39 cellular contexts compared by ENCODE assay signal in genomic region chr16:54158986-54159385, GRCh38.
"Had no signal": no experiment of that assay in that cellular context is flagged by ENCODE, and none has a peak within 500 bp of the region (broad histone marks: within the 10 kb centered on the region; RNA-seq: fewer than 3 reads in every experiment).

No MANE protein-coding gene starts in this region.

- FAIRE-seq: astrocyte, bronchial epithelial cell had no signal

- H3K36me3 ChIP-seq: adrenal gland, ascending aorta, brain microvascular endothelial cell, breast epithelium, cardiac muscle cell had no signal

- H3K27ac Mint-ChIP-seq: activated naive CD4-positive, alpha-beta T cell treated with anti-CD3 and anti-CD28 coated beads for 36 hours; activated naive CD4-positive, alpha-beta T cell treated with anti-CD3 and anti-CD28 coated beads, Interleukin-2, amount 10 ng/mL, durations not matched to agents 7 days and 5 days; activated naive CD4-positive, alpha-beta T cell treated with anti-CD3 and anti-CD28 coated beads, Interleukin-2, amount 50 U/mL, for 24 hours; activated naive CD4-positive, alpha-beta T cell treated with anti-CD3 and anti-CD28 coated beads, Interleukin-2, amount 50 U/mL, for 72 hours; activated naive CD8-positive, alpha-beta T cell; activated naive CD8-positive, alpha-beta T cell treated with anti-CD3 and anti-CD28 coated beads for 36 hours; activated naive CD8-positive, alpha-beta T cell treated with anti-CD3 and anti-CD28 coated beads, Interleukin-2, amount 10 ng/mL, durations not matched to agents 7 days and 5 days; activated naive CD8-positive, alpha-beta T cell treated with anti-CD3 and anti-CD28 coated beads, Interleukin-2, amount 50 U/mL, for 24 hours; activated T-cell treated with anti-CD3 and anti-CD28 coated beads, Interleukin-2, amount 50 U/mL, for 24 hours; activated T-cell treated with anti-CD3 and anti-CD28 coated beads, Interleukin-2, amount 50 U/mL, for 72 hours; activated T-helper 1 cell treated with anti-CD3 and anti-CD28 coated beads, Interleukin-12 subunit alpha, Interleukin-12 subunit beta, Interleukin-2, Interleukin-4 antibody, amounts not matched to agents 30 ng/mL and 10 ng/mL and 1 ng/mL, durations not matched to agents 14 hours and 24 hours and 36 hours; activated T-helper 17 cell treated with anti-CD3 and anti-CD28 coated beads, Interleukin-2, amount 50 U/mL, for 72 hours; activated T-helper 2 cell treated with anti-CD3 and anti-CD28 coated beads, Interferon-gamma antibody, Interleukin-2, Interleukin-4, amounts not matched to agents 10 μg/mL and 5 μg/mL and 100 μg/mL, durations not matched to agents 14 hours and 24 hours and 36 hours had no signal

- H3K27ac ChIP-seq: adrenal gland, ascending aorta, body of pancreas, brain microvascular endothelial cell, breast epithelium, cardiac muscle cell had no signal

- H3K27me3 Mint-ChIP-seq: activated naive CD4-positive, alpha-beta T cell treated with anti-CD3 and anti-CD28 coated beads, Interleukin-2, amount 10 ng/mL, durations not matched to agents 7 days and 5 days; activated naive CD4-positive, alpha-beta T cell treated with anti-CD3 and anti-CD28 coated beads, Interleukin-2, amount 50 U/mL, for 24 hours; activated naive CD8-positive, alpha-beta T cell; activated naive CD8-positive, alpha-beta T cell treated with anti-CD3 and anti-CD28 coated beads, Interleukin-2, amount 10 ng/mL, durations not matched to agents 7 days and 5 days had no signal

- H3K4me1 ChIP-seq: adrenal gland, ascending aorta, body of pancreas, breast epithelium had no signal

- H3K27me3 ChIP-seq: adrenal gland, ascending aorta, body of pancreas, brain microvascular endothelial cell, breast epithelium, cardiac muscle cell had no signal

- H3K36me3 Mint-ChIP-seq: activated naive CD4-positive, alpha-beta T cell treated with anti-CD3 and anti-CD28 coated beads, Interleukin-2, amount 10 ng/mL, durations not matched to agents 7 days and 5 days; activated naive CD4-positive, alpha-beta T cell treated with anti-CD3 and anti-CD28 coated beads, Interleukin-2, amount 50 U/mL, for 24 hours; activated naive CD8-positive, alpha-beta T cell; activated naive CD8-positive, alpha-beta T cell treated with anti-CD3 and anti-CD28 coated beads for 36 hours; activated naive CD8-positive, alpha-beta T cell treated with anti-CD3 and anti-CD28 coated beads, Interleukin-2, amount 10 ng/mL, durations not matched to agents 7 days and 5 days; brain had no signal

- H3K9me3 Mint-ChIP-seq: activated naive CD4-positive, alpha-beta T cell treated with anti-CD3 and anti-CD28 coated beads, Interleukin-2, amount 50 U/mL, for 24 hours; activated T-cell treated with anti-CD3 and anti-CD28 coated beads, Interleukin-2, amount 50 U/mL, for 24 hours; activated T-helper 17 cell treated with anti-CD3 and anti-CD28 coated beads, Interleukin-2, amount 50 U/mL, for 72 hours had no signal

- ATAC-seq: activated naive CD4-positive, alpha-beta T cell treated with anti-CD3 and anti-CD28 coated beads, Interleukin-2, amount 50 U/mL, for 72 hours; activated naive CD8-positive, alpha-beta T cell treated with anti-CD3 and anti-CD28 coated beads, Interleukin-2, amount 50 U/mL, for 24 hours; activated T-cell treated with anti-CD3 and anti-CD28 coated beads, Interleukin-2, amount 50 U/mL, for 4 hours; activated T-cell treated with anti-CD3 and anti-CD28 coated beads, Interleukin-2, amount 50 U/mL, for 72 hours; activated T-helper 17 cell treated with anti-CD3 and anti-CD28 coated beads, Interleukin-2, amount 50 U/mL, for 72 hours; body of pancreas had no signal

- H3K4me3 ChIP-seq: adrenal gland, ascending aorta, body of pancreas, breast epithelium, cardiac muscle cell had no signal

- H3K9me3 ChIP-seq: adrenal gland, ascending aorta, body of pancreas, breast epithelium had no signal

- H3K4me1 Mint-ChIP-seq: activated naive CD4-positive, alpha-beta T cell treated with anti-CD3 and anti-CD28 coated beads, Interleukin-2, amount 10 ng/mL, durations not matched to agents 7 days and 5 days; activated naive CD4-positive, alpha-beta T cell treated with anti-CD3 and anti-CD28 coated beads, Interleukin-2, amount 50 U/mL, for 24 hours; activated naive CD8-positive, alpha-beta T cell treated with anti-CD3 and anti-CD28 coated beads for 36 hours; activated naive CD8-positive, alpha-beta T cell treated with anti-CD3 and anti-CD28 coated beads, Interleukin-2, amount 10 ng/mL, durations not matched to agents 7 days and 5 days; activated naive CD8-positive, alpha-beta T cell treated with anti-CD3 and anti-CD28 coated beads, Interleukin-2, amount 50 U/mL, for 24 hours; activated T-helper 17 cell treated with anti-CD3 and anti-CD28 coated beads, Interleukin-2, amount 50 U/mL, for 72 hours; brain; central memory CD8-positive, alpha-beta T cell had no signal

- H3K4me3 Mint-ChIP-seq: activated naive CD4-positive, alpha-beta T cell treated with anti-CD3 and anti-CD28 coated beads for 36 hours; activated naive CD4-positive, alpha-beta T cell treated with anti-CD3 and anti-CD28 coated beads, Interleukin-2, amount 10 ng/mL, durations not matched to agents 7 days and 5 days; activated naive CD4-positive, alpha-beta T cell treated with anti-CD3 and anti-CD28 coated beads, Interleukin-2, amount 50 U/mL, for 24 hours; activated naive CD8-positive, alpha-beta T cell; activated naive CD8-positive, alpha-beta T cell treated with anti-CD3 and anti-CD28 coated beads for 36 hours; activated naive CD8-positive, alpha-beta T cell treated with anti-CD3 and anti-CD28 coated beads, Interleukin-2, amount 10 ng/mL, durations not matched to agents 7 days and 5 days; activated naive CD8-positive, alpha-beta T cell treated with anti-CD3 and anti-CD28 coated beads, Interleukin-2, amount 50 U/mL, for 24 hours; activated T-cell treated with anti-CD3 and anti-CD28 coated beads, Interleukin-2, amount 50 U/mL, for 24 hours; activated T-cell treated with anti-CD3 and anti-CD28 coated beads, Interleukin-2, amount 50 U/mL, for 4 hours; activated T-cell treated with anti-CD3 and anti-CD28 coated beads, Interleukin-2, amount 50 U/mL, for 72 hours; activated T-helper 1 cell treated with anti-CD3 and anti-CD28 coated beads, Interleukin-12 subunit alpha, Interleukin-12 subunit beta, Interleukin-2, Interleukin-4 antibody, amounts not matched to agents 30 ng/mL and 10 ng/mL and 1 ng/mL, durations not matched to agents 14 hours and 24 hours and 36 hours; activated T-helper 17 cell treated with anti-CD3 and anti-CD28 coated beads, Interleukin-2, amount 50 U/mL, for 72 hours; brain; central memory CD8-positive, alpha-beta T cell had no signal

- DNase-seq: activated effector memory CD4-positive, alpha-beta T cell treated with anti-CD3 and anti-CD28 coated beads, Interleukin-2, amount 50 U/mL, for 16 hours; activated effector memory CD4-positive, alpha-beta T cell treated with Interleukin-2 at 50 U/mL for 16 hours; activated gamma-delta T cell; activated gamma-delta T cell treated with Interleukin-2 at 50 U/mL for 16 hours; activated naive CD4-positive, alpha-beta T cell; activated naive CD4-positive, alpha-beta T cell treated with anti-CD3 and anti-CD28 coated beads for 36 hours; activated naive CD4-positive, alpha-beta T cell treated with anti-CD3 and anti-CD28 coated beads, Interleukin-2, amount 10 ng/mL, durations not matched to agents 7 days and 5 days; activated naive CD4-positive, alpha-beta T cell treated with anti-CD3 and anti-CD28 coated beads, Interleukin-2, amount 50 U/mL, for 16 hours; activated naive CD4-positive, alpha-beta T cell treated with Interleukin-2 at 50 U/mL for 16 hours; activated naive CD8-positive, alpha-beta T cell treated with anti-CD3 and anti-CD28 coated beads for 36 hours; activated naive CD8-positive, alpha-beta T cell treated with anti-CD3 and anti-CD28 coated beads, Interleukin-2, amount 10 ng/mL, durations not matched to agents 7 days and 5 days; activated naive CD8-positive, alpha-beta T cell treated with anti-CD3 and anti-CD28 coated beads, Interleukin-2, amount 50 U/mL, for 24 hours; activated T-cell treated with anti-CD3 and anti-CD28 coated beads, Interleukin-2, amount 50 U/mL, for 24 hours; activated T-cell treated with anti-CD3 and anti-CD28 coated beads, Interleukin-2, amount 50 U/mL, for 4 hours; activated T-cell treated with anti-CD3 and anti-CD28 coated beads, Interleukin-2, amount 50 U/mL, for 48 hours; activated T-cell treated with anti-CD3 and anti-CD28 coated beads, Interleukin-2, amount 50 U/mL, for 72 hours; adrenal gland; amniotic stem cell; amygdala; anterior cingulate cortex; aorta; body of pancreas; brain microvascular endothelial cell; caudate nucleus; central memory CD4-positive, alpha-beta T cell; cerebellar nuclear complex had no signal
